Comparison of ENCODE assay signal across 2 cellular contexts in the genomic region with DNA sequence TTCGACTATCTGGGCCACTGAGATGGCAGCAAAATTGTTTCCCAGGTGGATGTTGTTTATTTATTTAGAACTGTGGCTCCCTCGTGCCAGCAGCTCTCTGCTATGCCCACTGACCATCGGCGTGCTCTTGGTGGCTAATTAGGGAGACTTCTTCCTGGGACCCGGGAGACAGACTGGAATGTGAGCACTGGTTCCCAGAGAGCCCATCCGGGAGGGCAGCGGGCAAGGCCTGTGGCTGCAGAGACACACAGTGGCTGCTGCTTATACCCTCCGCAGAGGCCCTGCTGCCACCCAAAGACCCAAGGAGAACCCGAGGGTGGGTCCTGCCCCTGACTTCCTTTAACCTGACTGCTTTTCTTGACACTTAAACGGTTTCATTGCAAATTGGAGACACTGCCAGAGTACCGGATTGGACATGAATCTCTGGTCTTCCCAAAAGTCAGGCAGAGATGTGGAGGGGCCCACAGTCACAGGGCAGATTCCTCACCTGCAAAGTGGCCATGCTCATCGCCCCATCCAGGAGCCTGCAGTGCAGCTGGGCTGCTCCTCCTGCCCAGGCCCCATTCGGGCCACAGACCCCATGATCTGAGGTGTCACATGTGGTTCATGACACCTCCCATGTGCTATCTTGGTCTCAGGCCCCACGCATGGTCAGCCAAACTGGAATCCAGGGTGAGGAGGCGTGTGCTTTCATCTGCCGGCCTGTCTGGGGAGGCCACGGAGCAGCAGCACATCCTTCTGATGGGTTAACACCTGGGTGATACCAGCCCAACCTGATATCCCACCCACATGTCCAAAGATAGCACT.
TF ChIP-seq lines count a peak whose summit lies in the region.

No MANE protein-coding gene starts in this region.

TF ChIP-seq in GM12891, 5 proteins besides CTCF, POLR2A, EP300 and RAD21:
- TF ChIP-seq PAX5 (IDR thresholded peaks at IDR 0.05; ENCODE audit: insufficient read depth, low read length, severe bottlenecking) (no peak), POU2F2 (IDR thresholded peaks at IDR 0.05; ENCODE audit: low read depth, low read length) (no peak), TAF1 (IDR thresholded peaks at IDR 0.05; ENCODE audit: low read depth, low read length) (no peak), SPI1 (IDR thresholded peaks at IDR 0.05; ENCODE audit: low read depth, low read length) (no peak), POLR2AphosphoS5 (IDR thresholded peaks at IDR 0.05; ENCODE audit: low read depth, low read length) (no peak)
TF ChIP-seq in GM12891: peak in this region for 0.

TF ChIP-seq in WTC11, 78 proteins besides CTCF, POLR2A, EP300 and RAD21 (continued from another document):
- TF ChIP-seq, protein P1, sequence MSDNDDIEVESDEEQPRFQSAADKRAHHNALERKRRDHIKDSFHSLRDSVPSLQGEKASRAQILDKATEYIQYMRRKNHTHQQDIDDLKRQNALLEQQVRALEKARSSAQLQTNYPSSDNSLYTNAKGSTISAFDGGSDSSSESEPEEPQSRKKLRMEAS (CRISPR knock-in tag; IDR thresholded peaks at IDR 0.05): no peak
- TF ChIP-seq, protein P2, sequence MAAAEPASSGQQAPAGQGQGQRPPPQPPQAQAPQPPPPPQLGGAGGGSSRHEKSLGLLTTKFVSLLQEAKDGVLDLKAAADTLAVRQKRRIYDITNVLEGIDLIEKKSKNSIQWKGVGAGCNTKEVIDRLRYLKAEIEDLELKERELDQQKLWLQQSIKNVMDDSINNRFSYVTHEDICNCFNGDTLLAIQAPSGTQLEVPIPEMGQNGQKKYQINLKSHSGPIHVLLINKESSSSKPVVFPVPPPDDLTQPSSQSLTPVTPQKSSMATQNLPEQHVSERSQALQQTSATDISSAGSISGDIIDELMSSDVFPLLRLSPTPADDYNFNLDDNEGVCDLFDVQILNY (CRISPR knock-in tag; IDR thresholded peaks at IDR 0.05): no peak
- TF ChIP-seq RORB (CRISPR knock-in tag; IDR thresholded peaks at IDR 0.05): no peak
- TF ChIP-seq MXD4 (CRISPR knock-in tag; IDR thresholded peaks at IDR 0.05; ENCODE audit: borderline replicate concordance): no peak
- TF ChIP-seq, protein P3, sequence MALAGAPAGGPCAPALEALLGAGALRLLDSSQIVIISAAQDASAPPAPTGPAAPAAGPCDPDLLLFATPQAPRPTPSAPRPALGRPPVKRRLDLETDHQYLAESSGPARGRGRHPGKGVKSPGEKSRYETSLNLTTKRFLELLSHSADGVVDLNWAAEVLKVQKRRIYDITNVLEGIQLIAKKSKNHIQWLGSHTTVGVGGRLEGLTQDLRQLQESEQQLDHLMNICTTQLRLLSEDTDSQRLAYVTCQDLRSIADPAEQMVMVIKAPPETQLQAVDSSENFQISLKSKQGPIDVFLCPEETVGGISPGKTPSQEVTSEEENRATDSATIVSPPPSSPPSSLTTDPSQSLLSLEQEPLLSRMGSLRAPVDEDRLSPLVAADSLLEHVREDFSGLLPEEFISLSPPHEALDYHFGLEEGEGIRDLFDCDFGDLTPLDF (CRISPR knock-in tag; IDR thresholded peaks at IDR 0.05): no peak
- TF ChIP-seq FOXK1 (CRISPR knock-in tag; IDR thresholded peaks at IDR 0.05): no peak
- no peak for TF ChIP-seq ZNF317 (CRISPR knock-in tag; IDR thresholded peaks at IDR 0.05; ENCODE audit: borderline replicate concordance, low read depth)
- TF ChIP-seq, protein P4, sequence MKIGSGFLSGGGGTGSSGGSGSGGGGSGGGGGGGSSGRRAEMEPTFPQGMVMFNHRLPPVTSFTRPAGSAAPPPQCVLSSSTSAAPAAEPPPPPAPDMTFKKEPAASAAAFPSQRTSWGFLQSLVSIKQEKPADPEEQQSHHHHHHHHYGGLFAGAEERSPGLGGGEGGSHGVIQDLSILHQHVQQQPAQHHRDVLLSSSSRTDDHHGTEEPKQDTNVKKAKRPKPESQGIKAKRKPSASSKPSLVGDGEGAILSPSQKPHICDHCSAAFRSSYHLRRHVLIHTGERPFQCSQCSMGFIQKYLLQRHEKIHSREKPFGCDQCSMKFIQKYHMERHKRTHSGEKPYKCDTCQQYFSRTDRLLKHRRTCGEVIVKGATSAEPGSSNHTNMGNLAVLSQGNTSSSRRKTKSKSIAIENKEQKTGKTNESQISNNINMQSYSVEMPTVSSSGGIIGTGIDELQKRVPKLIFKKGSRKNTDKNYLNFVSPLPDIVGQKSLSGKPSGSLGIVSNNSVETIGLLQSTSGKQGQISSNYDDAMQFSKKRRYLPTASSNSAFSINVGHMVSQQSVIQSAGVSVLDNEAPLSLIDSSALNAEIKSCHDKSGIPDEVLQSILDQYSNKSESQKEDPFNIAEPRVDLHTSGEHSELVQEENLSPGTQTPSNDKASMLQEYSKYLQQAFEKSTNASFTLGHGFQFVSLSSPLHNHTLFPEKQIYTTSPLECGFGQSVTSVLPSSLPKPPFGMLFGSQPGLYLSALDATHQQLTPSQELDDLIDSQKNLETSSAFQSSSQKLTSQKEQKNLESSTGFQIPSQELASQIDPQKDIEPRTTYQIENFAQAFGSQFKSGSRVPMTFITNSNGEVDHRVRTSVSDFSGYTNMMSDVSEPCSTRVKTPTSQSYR (CRISPR knock-in tag; IDR thresholded peaks at IDR 0.05): no peak
- TF ChIP-seq GTF2I (CRISPR knock-in tag; conservative IDR thresholded peaks at IDR 0.05): no peak
- no peak for TF ChIP-seq ESRRA (CRISPR knock-in tag; IDR thresholded peaks at IDR 0.05; ENCODE audit: borderline replicate concordance)
- no peak for TF ChIP-seq ZNF396 (CRISPR knock-in tag; IDR thresholded peaks at IDR 0.05; ENCODE audit: borderline replicate concordance)
- TF ChIP-seq, protein P5, sequence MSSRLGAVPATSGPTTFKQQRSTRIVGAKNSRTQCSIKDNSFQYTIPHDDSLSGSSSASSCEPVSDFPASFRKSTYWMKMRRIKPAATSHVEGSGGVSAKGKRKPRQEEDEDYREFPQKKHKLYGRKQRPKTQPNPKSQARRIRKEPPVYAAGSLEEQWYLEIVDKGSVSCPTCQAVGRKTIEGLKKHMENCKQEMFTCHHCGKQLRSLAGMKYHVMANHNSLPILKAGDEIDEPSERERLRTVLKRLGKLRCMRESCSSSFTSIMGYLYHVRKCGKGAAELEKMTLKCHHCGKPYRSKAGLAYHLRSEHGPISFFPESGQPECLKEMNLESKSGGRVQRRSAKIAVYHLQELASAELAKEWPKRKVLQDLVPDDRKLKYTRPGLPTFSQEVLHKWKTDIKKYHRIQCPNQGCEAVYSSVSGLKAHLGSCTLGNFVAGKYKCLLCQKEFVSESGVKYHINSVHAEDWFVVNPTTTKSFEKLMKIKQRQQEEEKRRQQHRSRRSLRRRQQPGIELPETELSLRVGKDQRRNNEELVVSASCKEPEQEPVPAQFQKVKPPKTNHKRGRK (CRISPR knock-in tag; IDR thresholded peaks at IDR 0.05; ENCODE audit: borderline replicate concordance): no peak
- TF ChIP-seq, protein P6, sequence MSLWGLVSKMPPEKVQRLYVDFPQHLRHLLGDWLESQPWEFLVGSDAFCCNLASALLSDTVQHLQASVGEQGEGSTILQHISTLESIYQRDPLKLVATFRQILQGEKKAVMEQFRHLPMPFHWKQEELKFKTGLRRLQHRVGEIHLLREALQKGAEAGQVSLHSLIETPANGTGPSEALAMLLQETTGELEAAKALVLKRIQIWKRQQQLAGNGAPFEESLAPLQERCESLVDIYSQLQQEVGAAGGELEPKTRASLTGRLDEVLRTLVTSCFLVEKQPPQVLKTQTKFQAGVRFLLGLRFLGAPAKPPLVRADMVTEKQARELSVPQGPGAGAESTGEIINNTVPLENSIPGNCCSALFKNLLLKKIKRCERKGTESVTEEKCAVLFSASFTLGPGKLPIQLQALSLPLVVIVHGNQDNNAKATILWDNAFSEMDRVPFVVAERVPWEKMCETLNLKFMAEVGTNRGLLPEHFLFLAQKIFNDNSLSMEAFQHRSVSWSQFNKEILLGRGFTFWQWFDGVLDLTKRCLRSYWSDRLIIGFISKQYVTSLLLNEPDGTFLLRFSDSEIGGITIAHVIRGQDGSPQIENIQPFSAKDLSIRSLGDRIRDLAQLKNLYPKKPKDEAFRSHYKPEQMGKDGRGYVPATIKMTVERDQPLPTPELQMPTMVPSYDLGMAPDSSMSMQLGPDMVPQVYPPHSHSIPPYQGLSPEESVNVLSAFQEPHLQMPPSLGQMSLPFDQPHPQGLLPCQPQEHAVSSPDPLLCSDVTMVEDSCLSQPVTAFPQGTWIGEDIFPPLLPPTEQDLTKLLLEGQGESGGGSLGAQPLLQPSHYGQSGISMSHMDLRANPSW (CRISPR knock-in tag; conservative IDR thresholded peaks at IDR 0.05; ENCODE audit: low read depth): no peak
- TF ChIP-seq, protein P7, sequence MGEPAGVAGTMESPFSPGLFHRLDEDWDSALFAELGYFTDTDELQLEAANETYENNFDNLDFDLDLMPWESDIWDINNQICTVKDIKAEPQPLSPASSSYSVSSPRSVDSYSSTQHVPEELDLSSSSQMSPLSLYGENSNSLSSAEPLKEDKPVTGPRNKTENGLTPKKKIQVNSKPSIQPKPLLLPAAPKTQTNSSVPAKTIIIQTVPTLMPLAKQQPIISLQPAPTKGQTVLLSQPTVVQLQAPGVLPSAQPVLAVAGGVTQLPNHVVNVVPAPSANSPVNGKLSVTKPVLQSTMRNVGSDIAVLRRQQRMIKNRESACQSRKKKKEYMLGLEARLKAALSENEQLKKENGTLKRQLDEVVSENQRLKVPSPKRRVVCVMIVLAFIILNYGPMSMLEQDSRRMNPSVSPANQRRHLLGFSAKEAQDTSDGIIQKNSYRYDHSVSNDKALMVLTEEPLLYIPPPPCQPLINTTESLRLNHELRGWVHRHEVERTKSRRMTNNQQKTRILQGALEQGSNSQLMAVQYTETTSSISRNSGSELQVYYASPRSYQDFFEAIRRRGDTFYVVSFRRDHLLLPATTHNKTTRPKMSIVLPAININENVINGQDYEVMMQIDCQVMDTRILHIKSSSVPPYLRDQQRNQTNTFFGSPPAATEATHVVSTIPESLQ (CRISPR knock-in tag; IDR thresholded peaks at IDR 0.05): no peak
- no peak for TF ChIP-seq ZNF232 (CRISPR knock-in tag; IDR thresholded peaks at IDR 0.05)
- TF ChIP-seq ELF4 (CRISPR knock-in tag; IDR thresholded peaks at IDR 0.05; ENCODE audit: low read depth): no peak
- TF ChIP-seq, protein P8, sequence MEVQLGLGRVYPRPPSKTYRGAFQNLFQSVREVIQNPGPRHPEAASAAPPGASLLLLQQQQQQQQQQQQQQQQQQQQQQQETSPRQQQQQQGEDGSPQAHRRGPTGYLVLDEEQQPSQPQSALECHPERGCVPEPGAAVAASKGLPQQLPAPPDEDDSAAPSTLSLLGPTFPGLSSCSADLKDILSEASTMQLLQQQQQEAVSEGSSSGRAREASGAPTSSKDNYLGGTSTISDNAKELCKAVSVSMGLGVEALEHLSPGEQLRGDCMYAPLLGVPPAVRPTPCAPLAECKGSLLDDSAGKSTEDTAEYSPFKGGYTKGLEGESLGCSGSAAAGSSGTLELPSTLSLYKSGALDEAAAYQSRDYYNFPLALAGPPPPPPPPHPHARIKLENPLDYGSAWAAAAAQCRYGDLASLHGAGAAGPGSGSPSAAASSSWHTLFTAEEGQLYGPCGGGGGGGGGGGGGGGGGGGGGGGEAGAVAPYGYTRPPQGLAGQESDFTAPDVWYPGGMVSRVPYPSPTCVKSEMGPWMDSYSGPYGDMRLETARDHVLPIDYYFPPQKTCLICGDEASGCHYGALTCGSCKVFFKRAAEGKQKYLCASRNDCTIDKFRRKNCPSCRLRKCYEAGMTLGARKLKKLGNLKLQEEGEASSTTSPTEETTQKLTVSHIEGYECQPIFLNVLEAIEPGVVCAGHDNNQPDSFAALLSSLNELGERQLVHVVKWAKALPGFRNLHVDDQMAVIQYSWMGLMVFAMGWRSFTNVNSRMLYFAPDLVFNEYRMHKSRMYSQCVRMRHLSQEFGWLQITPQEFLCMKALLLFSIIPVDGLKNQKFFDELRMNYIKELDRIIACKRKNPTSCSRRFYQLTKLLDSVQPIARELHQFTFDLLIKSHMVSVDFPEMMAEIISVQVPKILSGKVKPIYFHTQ (CRISPR knock-in tag; IDR thresholded peaks at IDR 0.05): no peak
- no peak for TF ChIP-seq ATF1 (CRISPR knock-in tag; IDR thresholded peaks at IDR 0.05)
- TF ChIP-seq NFATC4 (CRISPR knock-in tag; IDR thresholded peaks at IDR 0.05): no peak
